8 cellular contexts compared by ENCODE assay signal in genomic region chr20:43658068-43658722, GRCh38. TPM values are rescaled to one million over a fixed set of nuclear protein-coding genes. Genes with fewer than 3 reads are reported as not detected.
A peak's percentile ranks its signal among the peaks of the same experiment; 100 is the strongest.
DNase-seq lines count a peak whose midpoint lies in the region; ATAC-seq, FAIRE-seq and TF ChIP-seq lines count a peak whose summit lies in the region.

No MANE protein-coding gene starts in this region.

- no peak for TF ChIP-seq POLR2A in H1 (IDR thresholded peaks at IDR 0.05; ENCODE audit: control extremely low read depth in 1 of 2, low read depth in 2 of 2, low read length in 2 of 2)

- no peaks in the 10 kb centered on the region for H3K9me3 Mint-ChIP-seq in Caco-2 (ENCODE audit: unreplicated experiment)

- no peaks in the 10 kb centered on the region for H3K9me3 ChIP-seq in Caco-2
- H3K9me3 ChIP-seq in SU-DHL-6 (ENCODE audit: insufficient read depth, low read length), result no peaks in the 10 kb centered on the region
- H3K9me3 ChIP-seq in H1 (ENCODE audit: insufficient read depth in 2 of 2, low read depth in 1 of 2, low read length in 1 of 2), result no peaks in the 10 kb centered on the region
- H3K9me3 ChIP-seq in neutrophil, result no peaks in the 10 kb centered on the region

- no peak for ATAC-seq in esophagus mucosa

- H3K4me2 ChIP-seq in SU-DHL-6 (ENCODE audit: low read depth, low read length, poor library complexity, severe bottlenecking), result peak overlapping the region; percentile 75
- H3K4me2 ChIP-seq in H1 (ENCODE audit: insufficient read depth in 1 of 2, low read depth in 2 of 2, low read length in 2 of 2), result peak overlapping the region; percentile 68 to 84

- H2AFZ ChIP-seq in SU-DHL-6 (ENCODE audit: low read depth, low read length, severe bottlenecking), result peak overlapping the region; percentile 93
- peak overlapping the region; percentile 60 for H2AFZ ChIP-seq in H1 (ENCODE audit: low read length)

- H2BK15ac ChIP-seq in H1 (ENCODE audit: low read length), result no peak overlapping the region

- H3K14ac ChIP-seq in H1 (ENCODE audit: insufficient read length), result no peak overlapping the region

- no peak for TF ChIP-seq EP300 in H1 (IDR thresholded peaks at IDR 0.05; ENCODE audit: borderline replicate concordance in 1 of 2, low read depth in 2 of 2, low read length in 2 of 2)

- no peak overlapping the region for H3K4ac ChIP-seq in H1 (replicated peaks; ENCODE audit: insufficient read length, low read depth, low read length)

- H3K23me2 ChIP-seq in H1 (ENCODE audit: low read depth, low read length), result peaks cover 3% of the 10 kb centered on the region; the same call in 1 of the 2 replicates

- no peaks in the 10 kb centered on the region for H3K9me2 ChIP-seq in SU-DHL-6 (replicated peaks; ENCODE audit: insufficient read depth, low read length)

- H2AK5ac ChIP-seq in H1 (ENCODE audit: low read depth, low read length), result no peak overlapping the region

- no peak overlapping the region for H2BK5ac ChIP-seq in H1 (ENCODE audit: low read depth, low read length)

- peak overlapping the region; percentile 100 for H3K27ac Mint-ChIP-seq in Caco-2 (ENCODE audit: unreplicated experiment)

- H3K4me3 ChIP-seq in Caco-2 (ENCODE audit: low read depth, low read length), result peak overlapping the region; percentile 78
- peak overlapping the region; percentile 67 for H3K4me3 ChIP-seq in SU-DHL-6 (ENCODE audit: insufficient read depth, low read length, poor library complexity, severe bottlenecking)
- peak overlapping the region; percentile 79 to 95 (median 88) for H3K4me3 ChIP-seq in H1 (ENCODE audit: extremely low read depth in 1 of 4, insufficient read depth in 2 of 4, low read depth in 3 of 4, low read length in 4 of 4)
- H3K4me3 ChIP-seq in neutrophil (ENCODE audit: low read depth in 1 of 2, low read length in 1 of 2), result peak overlapping the region; percentile 71 to 75

- peak; percentile 67 to 68 for DNase-seq in Caco-2
- peak; percentile 33 for DNase-seq in HEK293T (ENCODE audit: extremely low spot score)
- DNase-seq in H1 (ENCODE audit: low read depth in 1 of 2, low spot score in 2 of 2), result no peak
- no peak for DNase-seq in cerebellar nuclear complex (lab: John Stamatoyannopoulos, UW)
- DNase-seq in DMS79 treated with DMSO at 0.1 percent for 48 hours (lab: John Stamatoyannopoulos, UW), result no peak

- no peak overlapping the region for H2BK12ac ChIP-seq in H1 (ENCODE audit: low read depth, low read length)

- H4K20me1 ChIP-seq in SU-DHL-6 (ENCODE audit: low read depth, low read length), result no peaks in the 10 kb centered on the region
- H4K20me1 ChIP-seq in H1 (replicated peaks in 1 of 2; ENCODE audit: control insufficient read depth in 1 of 2, insufficient read depth in 2 of 2, low read length in 2 of 2), result no peaks in the 10 kb centered on the region

- H3K9ac ChIP-seq in SU-DHL-6 (ENCODE audit: low read length), result peak overlapping the region; percentile 81
- peak overlapping the region in 3 of 4 experiments; percentile 48 to 81 (median 80); a peak in 3 of 7 replicates for H3K9ac ChIP-seq in H1 (replicated peaks in 1 of 4; ENCODE audit: extremely low read depth in 1 of 4, low read depth in 3 of 4, low read length in 3 of 4)

- no peak overlapping the region for H4K91ac ChIP-seq in H1 (replicated peaks; ENCODE audit: insufficient read length, low read length)

- CTCF ChIA-PET in Caco-2 (lab: Charles Lee), result interaction anchor here (0.7 to 1.0 kb wide), 3 partner anchors 116 to 273 kb away, joined by 3 read pairs; no protein-coding TSS in a partner anchor
- CTCF ChIA-PET in HEK293T (lab: Yijun Ruan, JAX), result no interaction called here
- CTCF ChIA-PET in H1 (lab: Charles Lee; ENCODE audit: partially characterized antibody), result interaction anchor here (0.7 to 1.0 kb wide), 2 partner anchors 9 to 67 kb away, joined by 3 read pairs; no protein-coding TSS in a partner anchor

- no peak overlapping the region for H3K23ac ChIP-seq in H1 (ENCODE audit: insufficient read length)

- no peak for TF ChIP-seq RAD21 in H1 (IDR thresholded peaks at IDR 0.05 in 1 of 2, conservative IDR thresholded peaks at IDR 0.05 in 1 of 2; ENCODE audit: low read depth in 2 of 2, low read length in 2 of 2)

- H3K18ac ChIP-seq in H1 (ENCODE audit: extremely low read depth, low read length), result no peak overlapping the region

- no peak overlapping the region for H4K5ac ChIP-seq in H1 (ENCODE audit: insufficient read length, low read depth, low read length)

- no peaks in the 10 kb centered on the region for H3K27me3 Mint-ChIP-seq in Caco-2 (ENCODE audit: insufficient read depth, unreplicated experiment)

- no TSS peak for BruUV-seq in Caco-2 (replicated peaks; lab: Mats Ljungman, UMichigan)

- no peak overlapping the region; the same call in 1 of the 2 replicates for H4K8ac ChIP-seq in H1 (ENCODE audit: extremely low read depth, insufficient read depth, low read length)

- H3K36me3 Mint-ChIP-seq in Caco-2 (ENCODE audit: insufficient read depth, unreplicated experiment), result peaks cover 13% of the 10 kb centered on the region

- peaks cover 8% of the 10 kb centered on the region; the same call in 1 of the 2 replicates for H3F3A ChIP-seq in SU-DHL-6 (ENCODE audit: insufficient read depth)

- FAIRE-seq in H1 (lab: Jason Lieb, UNC), result no peak

- intact Hi-C loops in Caco-2 (cut with micrococcal nuclease; ENCODE audit: unreplicated experiment), result no loop called here

- H3K4me1 Mint-ChIP-seq in Caco-2 (ENCODE audit: low read depth, unreplicated experiment), result peaks cover 7% of the 10 kb centered on the region

- H3K36me3 ChIP-seq in Caco-2 (ENCODE audit: control insufficient read depth, insufficient read depth, low read length), result no peaks in the 10 kb centered on the region
- H3K36me3 ChIP-seq in SU-DHL-6 (ENCODE audit: low read length), result no peaks in the 10 kb centered on the region
- no peaks in the 10 kb centered on the region for H3K36me3 ChIP-seq in H1 (ENCODE audit: control insufficient read depth in 2 of 4, insufficient read depth in 4 of 4, low read length in 3 of 4)
- H3K36me3 ChIP-seq in neutrophil, result no peaks in the 10 kb centered on the region

- H3K4me1 ChIP-seq in Caco-2 (peaks cover 28% of the 10 kb centered on the region), H1 (replicated peaks in 1 of 4; ENCODE audit: control insufficient read depth in 3 of 4, insufficient read depth in 4 of 4, low read length in 3 of 4) (no peaks in the 10 kb centered on the region), neutrophil (ENCODE audit: control insufficient read depth in 1 of 2, insufficient read depth in 1 of 2, low read depth in 1 of 2, low read length in 1 of 2) (peaks cover 11 to 13% of the 10 kb centered on the region in 2 experiments)

- no peaks in the 10 kb centered on the region for H3K27me3 ChIP-seq in Caco-2 (replicated peaks; ENCODE audit: control insufficient read depth, insufficient read depth, low read length)
- no peaks in the 10 kb centered on the region for H3K27me3 ChIP-seq in SU-DHL-6 (ENCODE audit: low read length)
- H3K27me3 ChIP-seq in H1 (replicated peaks in 1 of 4; ENCODE audit: control insufficient read depth in 3 of 4, extremely low read depth in 1 of 4, insufficient read depth in 3 of 4, low read length in 3 of 4), result no peaks in the 10 kb centered on the region
- H3K27me3 ChIP-seq in neutrophil, result no peaks in the 10 kb centered on the region

- POLR2A ChIA-PET in Caco-2 (lab: Charles Lee), result no interaction called here
- POLR2A ChIA-PET in HEK293T (lab: Yijun Ruan, JAX), result no interaction called here
- POLR2A ChIA-PET in H1 (lab: Charles Lee; ENCODE audit: partially characterized antibody), result no interaction called here

- H2BK120ac ChIP-seq in H1 (replicated peaks; ENCODE audit: low read depth, low read length), result no peak overlapping the region

- peak overlapping the region; percentile 100 for H3K4me3 Mint-ChIP-seq in Caco-2 (ENCODE audit: unreplicated experiment)

- TF ChIP-seq CTCF in Caco-2 (IDR thresholded peaks at IDR 0.05; ENCODE audit: insufficient read depth in 1 of 2, low read depth in 1 of 2, low read length in 1 of 2, severe bottlenecking in 1 of 2, unreplicated experiment in 1 of 2), result peak; percentile 14 to 58
- TF ChIP-seq CTCF in SU-DHL-6 (IDR thresholded peaks at IDR 0.05; ENCODE audit: insufficient read depth, low read length, poor library complexity, severe bottlenecking), result no peak
- TF ChIP-seq CTCF in H1 (IDR thresholded peaks at IDR 0.05; ENCODE audit: control extremely low read depth in 1 of 3, insufficient read depth in 1 of 3, low read depth in 1 of 3, low read length in 3 of 3), result no peak; a peak in 1 of 4 replicates
- no peak for TF ChIP-seq CTCF in neutrophil (IDR thresholded peaks at IDR 0.05)

- H3K79me1 ChIP-seq in H1 (ENCODE audit: low read depth, low read length), result no peaks in the 10 kb centered on the region; the same call in 1 of the 2 replicates

- H2BK20ac ChIP-seq in H1 (ENCODE audit: low read length), result no peak overlapping the region

- no peaks in the 10 kb centered on the region for H3K79me2 ChIP-seq in SU-DHL-6 (ENCODE audit: insufficient read depth, low read length)
- H3K79me2 ChIP-seq in H1 (ENCODE audit: control insufficient read depth in 1 of 2, insufficient read depth in 2 of 2, low read length in 2 of 2), result no peaks in the 10 kb centered on the region

- H3K27ac ChIP-seq in SU-DHL-6 (ENCODE audit: low read depth, low read length) (peak overlapping the region; percentile 58), H1 (ENCODE audit: low read depth, low read length) (no peak overlapping the region), neutrophil (no peak overlapping the region)

- H3K56ac ChIP-seq in H1 (replicated peaks; ENCODE audit: insufficient read length, low read depth, low read length), result no peak overlapping the region

- 59% methylated on average over 9 of the region's 11 CpGs; no CpG with 5 or more reads in 1 of the 2 experiments for WGBS in H1 (ENCODE audit: extremely low coverage in 1 of 2, insufficient coverage in 1 of 2, insufficient read length in 1 of 2, insufficient replicate concordance in 2 of 2, low coverage in 1 of 2, low lambda C conversion rate in 2 of 2, missing lambda C conversion rate in 1 of 2), 2 experiments

TF ChIP-seq in HEK293T, 16 proteins besides CTCF, POLR2A, EP300 and RAD21 (continues in another document):
- TF ChIP-seq FOXK2 (IDR thresholded peaks at IDR 0.05) (no peak), ZNF384 (IDR thresholded peaks at IDR 0.05) (no peak), TARDBP (IDR thresholded peaks at IDR 0.05) (no peak), L3MBTL2 (conservative IDR thresholded peaks at IDR 0.05) (no peak)

TF ChIP-seq in H1, 55 proteins besides CTCF, POLR2A, EP300 and RAD21 (continues in another document):
- TF ChIP-seq POLR2AphosphoS5 (IDR thresholded peaks at IDR 0.05; ENCODE audit: low read depth, low read length), result no peak

RNA-seq across cellular contexts. Expression of gene MYBL2, which starts 8.7 kb away (rescaled TPM):
- total RNA-seq in Caco-2 (2022), result 318 and 345 TPM in 2 replicates
- total RNA-seq in H1 (2021; fragmentation: NEBNext Ultra II Directional; extraction: Animal tissue kit (Norgen Biotek cat#: 25700)), result 207 and 208 TPM in 2 replicates
- 75.3 and 95.5 TPM in 2 replicates for polyA plus RNA-seq in H1 (2011; rRNA removed)
- 55.9 TPM for polyA plus RNA-seq in H1 (2011; cell fraction: cytosol; rRNA removed)
- polyA plus RNA-seq in H1 (2011; cell fraction: nucleus; rRNA removed), result 81.3 TPM
- polyA plus RNA-seq in H1 (2012, experiment 1 of 2), result 129 to 197 TPM (median 194 TPM) in 4 replicates
- 204 TPM for polyA plus RNA-seq in H1 (2012, experiment 2 of 2)
- 137 TPM for polyA plus RNA-seq in H1 (2013, experiment 1 of 2)
- 139 TPM for polyA plus RNA-seq in H1 (2013, experiment 2 of 2)
- polyA minus RNA-seq in H1 (2011; rRNA and poly(A)+ RNA removed), result 65.2 and 67.6 TPM in 2 replicates
- 78.1 TPM for polyA minus RNA-seq in H1 (2011; cell fraction: cytosol; rRNA and poly(A)+ RNA removed)
- 41.5 TPM for polyA minus RNA-seq in H1 (2011; cell fraction: nucleus; rRNA and poly(A)+ RNA removed)
- total RNA-seq in esophagus mucosa, result 17.1 TPM

Comparison
In these comparisons a context has a peak if more than half of its experiments do, and no peak if none do; other contexts are left out.
1. DNase-seq: peak in Caco-2 (2 of 2) and HEK293T (single experiment); none in H1 (0 of 2), cerebellar nuclear complex (0 of 2) and DMS79 treated with DMSO at 0.1 percent for 48 hours (single experiment).
2. CTCF ChIP-seq: peak in Caco-2 (2 of 2); none in SU-DHL-6 (single experiment), H1 (0 of 3) and neutrophil (single experiment).
3. RNA of gene MYBL2, which starts 8.7 kb away (total RNA-seq): 318 to 345 TPM in Caco-2 and 207 to 208 TPM in H1; 17.1 TPM in esophagus mucosa (single experiment); every median in the first group is over 10 times any median in the second.
4. Peak in every context shown above with its lines, with median percentiles within 50 percentile points of each other: H3K4me3 ChIP-seq.